10 cellular contexts compared by ENCODE assay signal in genomic region chr13:23547000-23547590, GRCh38. TPM values are rescaled to one million over a fixed set of nuclear protein-coding genes. Genes with fewer than 3 reads are reported as not detected.
DNase-seq lines count a peak whose midpoint lies in the region; ATAC-seq, FAIRE-seq and TF ChIP-seq lines count a peak whose summit lies in the region.
"Had no signal": no experiment of that assay in that cellular context is flagged by ENCODE, and none has a peak within 500 bp of the region (broad histone marks: within the 10 kb centered on the region; RNA-seq: fewer than 3 reads in every experiment).

No MANE protein-coding gene starts in this region.

- intact Hi-C loops in endothelial cell of umbilical vein (cut with micrococcal nuclease) (no loop called here), lower leg skin (cut with DNase I; ENCODE audit: low total_unique reads) (no loop called here), OCI-LY7 (cut with micrococcal nuclease; ENCODE audit: unreplicated experiment) (no loop called here)

- peak overlapping the region in 2 of 3 experiments; percentile 40 to 41 for H3K4me3 ChIP-seq in endothelial cell of umbilical vein (replicated peaks in 1 of 3; ENCODE audit: insufficient read depth in 1 of 3, low read depth in 1 of 3, low read length in 3 of 3)
- peak overlapping the region; percentile 41 for H3K4me3 ChIP-seq in lower leg skin (ENCODE audit: low read depth, poor library complexity, severe bottlenecking)
- H3K4me3 ChIP-seq in thoracic aorta: peak overlapping the region; percentile 75
- no peak overlapping the region for H3K4me3 ChIP-seq in OCI-LY7 (ENCODE audit: low read depth, low read length, poor library complexity, severe bottlenecking)
- no peak overlapping the region for H3K4me3 ChIP-seq in CD8-positive, alpha-beta memory T cell (ENCODE audit: low read length)

- TF ChIP-seq CTCF in HFFc6 (IDR thresholded peaks at IDR 0.05) (no peak), endothelial cell of umbilical vein (IDR thresholded peaks at IDR 0.05; ENCODE audit: extremely low read depth in 1 of 2, insufficient read depth in 1 of 2, low read depth in 1 of 2, low read length in 2 of 2) (no peak), lower leg skin (IDR thresholded peaks at IDR 0.05) (no peak), thoracic aorta (IDR thresholded peaks at IDR 0.05) (no peak), OCI-LY7 (conservative IDR thresholded peaks at IDR 0.05; ENCODE audit: low read length) (no peak)

- H3K4me2 ChIP-seq in endothelial cell of umbilical vein (ENCODE audit: insufficient read depth, low read length): peak overlapping the region; percentile 81
- H3K4me2 ChIP-seq in OCI-LY7 (ENCODE audit: low read length): no peak overlapping the region

- H3K27ac ChIP-seq in endothelial cell of umbilical vein (ENCODE audit: insufficient read depth, low read depth, low read length) (no peak overlapping the region), thoracic aorta (no peak overlapping the region), OCI-LY7 (ENCODE audit: low read depth, low read length, poor library complexity, severe bottlenecking) (no peak overlapping the region)
- no peak overlapping the region for H3K27ac ChIP-seq in CD8-positive, alpha-beta memory T cell (ENCODE audit: low read depth, low read length)

- no peaks in the 10 kb centered on the region for H3K9me3 ChIP-seq in endothelial cell of umbilical vein (replicated peaks; ENCODE audit: control insufficient read depth, insufficient read depth, low read length)
- H3K9me3 ChIP-seq in thoracic aorta: no peaks in the 10 kb centered on the region
- H3K9me3 ChIP-seq in OCI-LY7 (ENCODE audit: low read length): no peaks in the 10 kb centered on the region
- no peaks in the 10 kb centered on the region for H3K9me3 ChIP-seq in CD8-positive, alpha-beta memory T cell (ENCODE audit: low read length)

- no peak for DNase-seq in HFFc6
- DNase-seq in endothelial cell of umbilical vein (ENCODE audit: low read depth, low spot score): peak; percentile 12
- no peak for DNase-seq in lower leg skin (ENCODE audit: low spot score in 2 of 2)
- DNase-seq in thoracic aorta (ENCODE audit: low spot score): no peak
- no peak for DNase-seq in OCI-LY7 (ENCODE audit: low spot score)
- no peak for DNase-seq in CD8-positive, alpha-beta memory T cell
- DNase-seq in NCI-H82 (lab: John Stamatoyannopoulos, UW): no peak
- no peak for DNase-seq in activated CD8-positive, alpha-beta memory T cell treated with anti-CD3 and anti-CD28 coated beads, Interleukin-2, amount 10 ng/mL, durations not matched to agents 7 days and 5 days
- DNase-seq: NCI-H1930 had no signal

- dilution Hi-C loops in endothelial cell of umbilical vein (cut with MboI; ENCODE audit: extremely low pct_ligation_motif_present, low sequenced_read_pairs): no loop called here

- H3K4me1 Mint-ChIP-seq in HFFc6 (ENCODE audit: low read depth): peaks cover 15% of the 10 kb centered on the region
- H3K4me1 Mint-ChIP-seq in CD8-positive, alpha-beta memory T cell: no peaks in the 10 kb centered on the region
- no peaks in the 10 kb centered on the region for H3K4me1 Mint-ChIP-seq in activated CD8-positive, alpha-beta memory T cell treated with anti-CD3 and anti-CD28 coated beads, Interleukin-2, amount 10 ng/mL, durations not matched to agents 7 days and 5 days
- H3K4me1 Mint-ChIP-seq: central memory CD8-positive, alpha-beta T cell had no signal

- H3K27me3 Mint-ChIP-seq in HFFc6 (ENCODE audit: insufficient read depth): peaks cover 2% of the 10 kb centered on the region; the same call in 1 of the 2 replicates
- peaks cover 13 to 51% of the 10 kb centered on the region in 2 donors for H3K27me3 Mint-ChIP-seq in CD8-positive, alpha-beta memory T cell
- peaks cover 41% of the 10 kb centered on the region for H3K27me3 Mint-ChIP-seq in activated CD8-positive, alpha-beta memory T cell treated with anti-CD3 and anti-CD28 coated beads, Interleukin-2, amount 10 ng/mL, durations not matched to agents 7 days and 5 days

- H3K9me2 ChIP-seq in OCI-LY7 (ENCODE audit: insufficient read depth, low read length): no peaks in the 10 kb centered on the region

- H2AFZ ChIP-seq in endothelial cell of umbilical vein (ENCODE audit: low read depth, low read length): peak overlapping the region; percentile 66
- no peak overlapping the region for H2AFZ ChIP-seq in OCI-LY7 (ENCODE audit: low read length)

- WGBS in lower leg skin, 2 donors: 2 to 4% methylated on average over 31 of the region's 31 CpGs

- no peaks in the 10 kb centered on the region for H3K36me3 Mint-ChIP-seq in HFFc6 (ENCODE audit: low read depth)
- no peaks in the 10 kb centered on the region for H3K36me3 Mint-ChIP-seq in CD8-positive, alpha-beta memory T cell
- H3K36me3 Mint-ChIP-seq in activated CD8-positive, alpha-beta memory T cell treated with anti-CD3 and anti-CD28 coated beads, Interleukin-2, amount 10 ng/mL, durations not matched to agents 7 days and 5 days: no peaks in the 10 kb centered on the region

- no peak for FAIRE-seq in endothelial cell of umbilical vein (lab: Jason Lieb, UNC)

- peak overlapping the region; percentile 96 for H3K4me3 Mint-ChIP-seq in HFFc6
- no peak overlapping the region for H3K4me3 Mint-ChIP-seq in CD8-positive, alpha-beta memory T cell
- no peak overlapping the region for H3K4me3 Mint-ChIP-seq in activated CD8-positive, alpha-beta memory T cell treated with anti-CD3 and anti-CD28 coated beads, Interleukin-2, amount 10 ng/mL, durations not matched to agents 7 days and 5 days
- H3K4me3 Mint-ChIP-seq: central memory CD8-positive, alpha-beta T cell had no signal

- no peaks in the 10 kb centered on the region for H3K79me2 ChIP-seq in endothelial cell of umbilical vein (ENCODE audit: control insufficient read depth, insufficient read depth, low read length)
- no peaks in the 10 kb centered on the region for H3K79me2 ChIP-seq in OCI-LY7 (ENCODE audit: insufficient read depth, low read depth, low read length)

- H3K4me1 ChIP-seq in endothelial cell of umbilical vein (ENCODE audit: control insufficient read depth, extremely low read depth, insufficient read depth, low read length) (no peaks in the 10 kb centered on the region), thoracic aorta (ENCODE audit: control insufficient read depth in 1 of 2, low read depth in 2 of 2) (no peaks in the 10 kb centered on the region), OCI-LY7 (ENCODE audit: insufficient read depth, low read length, poor library complexity, severe bottlenecking) (no peaks in the 10 kb centered on the region)
- no peaks in the 10 kb centered on the region for H3K4me1 ChIP-seq in CD8-positive, alpha-beta memory T cell (ENCODE audit: insufficient read depth, low read length)

- TF ChIP-seq POLR2A in endothelial cell of umbilical vein (IDR thresholded peaks at IDR 0.05; ENCODE audit: low read depth, low read length) (no peak), lower leg skin (IDR thresholded peaks at IDR 0.05) (no peak)

- CTCF ChIA-PET in endothelial cell of umbilical vein (lab: Charles Lee): interaction anchor here (1.3 kb wide), 1 partner anchor 161 kb away, joined by 4 read pairs; no protein-coding TSS in a partner anchor
- CTCF ChIA-PET in OCI-LY7 (lab: Charles Lee; ENCODE audit: unreplicated experiment): no interaction called here
- CTCF ChIA-PET in CD8-positive, alpha-beta memory T cell (lab: Charles Lee): no interaction called here
- CTCF ChIA-PET in activated CD8-positive, alpha-beta memory T cell treated with anti-CD3 and anti-CD28 coated beads, Interleukin-2, amount 10 ng/mL, durations not matched to agents 7 days and 5 days (lab: Charles Lee): no interaction called here

- H3K27ac Mint-ChIP-seq in HFFc6: peak overlapping the region; percentile 93
- no peak overlapping the region for H3K27ac Mint-ChIP-seq in CD8-positive, alpha-beta memory T cell
- H3K27ac Mint-ChIP-seq in activated CD8-positive, alpha-beta memory T cell treated with anti-CD3 and anti-CD28 coated beads, Interleukin-2, amount 10 ng/mL, durations not matched to agents 7 days and 5 days: no peak overlapping the region

- H3K9me1 ChIP-seq in endothelial cell of umbilical vein (replicated peaks; ENCODE audit: control insufficient read depth, extremely low read depth, insufficient read depth, low read length): no peaks in the 10 kb centered on the region

- ATAC-seq in thoracic aorta (ENCODE audit: insufficient number of reproducible peaks, low FRiP score, low read depth): no peak
- ATAC-seq in activated CD8-positive, alpha-beta memory T cell treated with anti-CD3 and anti-CD28 coated beads, Interleukin-2, amount 10 ng/mL, durations not matched to agents 7 days and 5 days: no peak

- H3K36me3 ChIP-seq in endothelial cell of umbilical vein (ENCODE audit: control insufficient read depth in 2 of 2, extremely low read depth in 1 of 2, insufficient read depth in 2 of 2, low read length in 2 of 2) (no peaks in the 10 kb centered on the region), thoracic aorta (no peaks in the 10 kb centered on the region), OCI-LY7 (ENCODE audit: insufficient read depth, low read length) (no peaks in the 10 kb centered on the region)
- H3K36me3 ChIP-seq in CD8-positive, alpha-beta memory T cell (ENCODE audit: insufficient read depth, low read length): no peaks in the 10 kb centered on the region

- no peak overlapping the region for H3K9ac ChIP-seq in endothelial cell of umbilical vein (replicated peaks; ENCODE audit: extremely low read depth, insufficient read depth, low read length)

- no peaks in the 10 kb centered on the region for H3K9me3 Mint-ChIP-seq in HFFc6
- no peaks in the 10 kb centered on the region for H3K9me3 Mint-ChIP-seq in CD8-positive, alpha-beta memory T cell
- H3K9me3 Mint-ChIP-seq in activated CD8-positive, alpha-beta memory T cell treated with anti-CD3 and anti-CD28 coated beads, Interleukin-2, amount 10 ng/mL, durations not matched to agents 7 days and 5 days (ENCODE audit: low read depth): no peaks in the 10 kb centered on the region
- H3K9me3 Mint-ChIP-seq: central memory CD8-positive, alpha-beta T cell had no signal

- no peaks in the 10 kb centered on the region for H4K20me1 ChIP-seq in endothelial cell of umbilical vein (replicated peaks; ENCODE audit: control insufficient read depth, extremely low read depth, insufficient read depth, low read length)
- H4K20me1 ChIP-seq in OCI-LY7 (ENCODE audit: insufficient read depth, low read length): no peaks in the 10 kb centered on the region

- H3K27me3 ChIP-seq in endothelial cell of umbilical vein (ENCODE audit: control insufficient read depth in 2 of 2, insufficient read depth in 2 of 2, low read length in 2 of 2): peaks cover 16 to 26% of the 10 kb centered on the region in 2 experiments
- no peaks in the 10 kb centered on the region for H3K27me3 ChIP-seq in thoracic aorta (replicated peaks; ENCODE audit: insufficient read depth)
- no peaks in the 10 kb centered on the region for H3K27me3 ChIP-seq in CD8-positive, alpha-beta memory T cell (ENCODE audit: insufficient read depth, low read length, poor library complexity, severe bottlenecking)

- POLR2A ChIA-PET in endothelial cell of umbilical vein (lab: Charles Lee) (no interaction called here), OCI-LY7 (lab: Charles Lee) (no interaction called here)
- POLR2A ChIA-PET in CD8-positive, alpha-beta memory T cell (lab: Charles Lee): no interaction called here

- BruUV-seq in endothelial cell of umbilical vein (replicated peaks; lab: Mats Ljungman, UMichigan) (no TSS peak), OCI-LY7 (replicated peaks; lab: Mats Ljungman, UMichigan) (no TSS peak)

RNA-seq across cellular contexts. Expression of gene TNFRSF19, which starts 23.1 kb away (rescaled TPM):
- total RNA-seq in HFFc6 (2021; fragmentation: NEBNext Ultra II Directional; extraction: Animal tissue kit (Norgen Biotek cat#: 25700)): 10 to 100 TPM in 1 of 6 experiments, 1 to 10 TPM in 5; 5.9 to 10.1 (median 8.7) TPM
- total RNA-seq in endothelial cell of umbilical vein: 0.29 and 0.65 TPM in 2 replicates
- polyA plus RNA-seq in endothelial cell of umbilical vein: 0.19 and 0.23 TPM in 2 replicates
- polyA plus RNA-seq in endothelial cell of umbilical vein (2011; cell fraction: cytosol; rRNA removed): 0.18 and 0.28 TPM in 2 replicates
- polyA plus RNA-seq in endothelial cell of umbilical vein (2011; cell fraction: nucleus; rRNA removed): 0.28 and 0.42 TPM in 2 replicates
- 0.36 and 0.38 TPM in 2 replicates for polyA plus RNA-seq in endothelial cell of umbilical vein (2012)
- polyA minus RNA-seq in endothelial cell of umbilical vein: 0.46 and 0.49 TPM in 2 replicates
- not detected for polyA minus RNA-seq in endothelial cell of umbilical vein (2011; cell fraction: cytosol; rRNA and poly(A)+ RNA removed)
- polyA minus RNA-seq in endothelial cell of umbilical vein (2011; cell fraction: nucleus; rRNA and poly(A)+ RNA removed): 0.14 and 0.67 TPM in 2 replicates
- 100 to 1,000 TPM in 1 of 4 donors, 10 to 100 TPM in 3; 51.2 to 106 (median 72.5) TPM for total RNA-seq in lower leg skin
- 1 to 10 TPM; 1.4 to 7.6 TPM for total RNA-seq in thoracic aorta
- not detected in 2 replicates for total RNA-seq in OCI-LY7 (2014; rRNA removed; shearing (Covaris generic))
- not detected in 2 replicates for total RNA-seq in OCI-LY7 (2022)
- total RNA-seq in CD8-positive, alpha-beta memory T cell: not detected
- polyA plus RNA-seq in CD8-positive, alpha-beta memory T cell: not detected
- total RNA-seq in activated CD8-positive, alpha-beta memory T cell treated with anti-CD3 and anti-CD28 coated beads, Interleukin-2, amount 10 ng/mL, durations not matched to agents 7 days and 5 days: under 1 TPM; 0.12 to 0.28 TPM

Comparison
In these comparisons a context has a peak if more than half of its experiments do, and no peak if none do; other contexts are left out.
1. H3K4me3 ChIP-seq: peak in endothelial cell of umbilical vein (2 of 3), lower leg skin (single experiment) and thoracic aorta (single experiment); none in OCI-LY7 (single experiment) and CD8-positive, alpha-beta memory T cell (single experiment).
2. RNA of gene TNFRSF19, which starts 23.1 kb away (total RNA-seq): 51.2 to 106 TPM in lower leg skin; 5.9 to 10.1 TPM in HFFc6, 1.4 to 7.6 TPM in thoracic aorta, 0.29 to 0.65 TPM in endothelial cell of umbilical vein, 0.12 to 0.28 TPM in activated CD8-positive, alpha-beta memory T cell treated with anti-CD3 and anti-CD28 coated beads, Interleukin-2, amount 10 ng/mL, durations not matched to agents 7 days and 5 days, not detected in CD8-positive, alpha-beta memory T cell and not detected in OCI-LY7; every median in the first group is over 4 times any median in the second.